Comparison of ENCODE assay signal across 19 cellular contexts in the genomic region with DNA sequence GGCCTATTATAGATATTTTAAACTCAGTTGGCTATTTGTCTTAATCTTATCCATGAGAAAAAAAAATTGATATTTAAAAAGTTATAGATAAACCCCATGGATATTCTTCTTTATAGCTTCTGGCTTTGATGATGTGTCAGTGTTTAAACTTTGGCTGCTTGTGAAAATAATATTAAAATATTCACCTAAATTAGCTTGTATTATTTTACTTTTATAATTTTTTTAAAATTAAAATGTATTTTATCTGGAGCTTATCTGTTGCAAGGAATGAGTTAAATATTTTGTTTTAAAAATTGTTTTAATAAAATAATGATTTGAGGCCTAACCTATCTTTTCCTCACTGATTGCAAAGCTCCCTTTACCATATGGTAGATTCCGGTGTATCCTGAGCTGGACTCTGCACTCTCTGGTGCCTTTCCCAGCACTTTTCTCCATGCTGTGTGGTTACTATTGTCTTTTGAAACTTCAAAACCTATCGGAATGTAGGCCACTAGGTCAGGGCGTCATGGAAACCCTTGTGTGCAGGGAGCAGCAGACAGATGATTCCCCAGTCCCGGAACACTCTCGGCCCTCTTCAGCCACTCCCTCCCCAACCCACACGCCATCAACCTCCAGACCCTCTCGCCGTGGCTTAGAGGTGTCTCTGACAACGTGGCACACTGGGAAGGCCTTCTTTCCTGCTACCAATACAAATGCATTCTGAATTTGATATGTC.
"Had no signal": no experiment of that assay in that cellular context is flagged by ENCODE, and none has a peak within 500 bp of the region (broad histone marks: within the 10 kb centered on the region; RNA-seq: fewer than 3 reads in every experiment).

No MANE protein-coding gene starts in this region.

- H3K27ac Mint-ChIP-seq: activated naive CD8-positive, alpha-beta T cell treated with anti-CD3 and anti-CD28 coated beads, Interleukin-2, amount 10 ng/mL, durations not matched to agents 7 days and 5 days; dendritic cell treated with granulocyte-macrophage colony-stimulating factor and Interleukin-4, amounts not matched to agents 40 ng/mL and 50 ng/mL, for 4 days; naive thymus-derived CD4-positive, alpha-beta T cell had no signal

- DNase-seq: activated CD4-positive, alpha-beta T cell treated with anti-CD3 and anti-CD28 coated beads, Interleukin-2, amount 50 U/mL, for 1 hour; activated naive CD4-positive, alpha-beta T cell; activated naive CD8-positive, alpha-beta T cell treated with anti-CD3 and anti-CD28 coated beads, Interleukin-2, amount 10 ng/mL, durations not matched to agents 7 days and 5 days; cerebellar nuclear complex; mammary epithelial cell; naive thymus-derived CD4-positive, alpha-beta T cell; stimulated activated CD4-positive, alpha-beta T cell treated with anti-CD3 and anti-CD28 coated beads, Interleukin-4, amount 100 ng/mL, for 4 hours; stimulated activated CD8-positive, alpha-beta memory T cell treated with anti-CD3 and anti-CD28 coated beads, Interleukin-4, amount 100 ng/mL, for 48 hours; stimulated activated naive CD4-positive, alpha-beta T cell treated with Interleukin-2 at 50 U/mL for 16 hours; substantia nigra had no signal

- H3K36me3 ChIP-seq: breast epithelium, gastroesophageal sphincter, right atrium auricular region had no signal

- H3K27ac ChIP-seq: breast epithelium, epithelial cell of prostate, gastroesophageal sphincter, right atrium auricular region had no signal

- H3K36me3 Mint-ChIP-seq: activated naive CD8-positive, alpha-beta T cell treated with anti-CD3 and anti-CD28 coated beads, Interleukin-2, amount 10 ng/mL, durations not matched to agents 7 days and 5 days; naive thymus-derived CD4-positive, alpha-beta T cell had no signal

- H3K27me3 ChIP-seq: breast epithelium, gastroesophageal sphincter, right atrium auricular region had no signal

- FAIRE-seq: islet of Langerhans, TTC549 had no signal

- H3K4me3 ChIP-seq: breast epithelium, gastroesophageal sphincter, right atrium auricular region, smooth muscle cell had no signal

- ATAC-seq: gastroesophageal sphincter; left lobe of liver; naive thymus-derived CD4-positive, alpha-beta T cell had no signal

- H3K9me3 ChIP-seq: breast epithelium, gastroesophageal sphincter, right atrium auricular region had no signal

- H3K9me3 Mint-ChIP-seq: activated naive CD8-positive, alpha-beta T cell treated with anti-CD3 and anti-CD28 coated beads, Interleukin-2, amount 10 ng/mL, durations not matched to agents 7 days and 5 days had no signal

- H3K4me1 Mint-ChIP-seq: activated naive CD8-positive, alpha-beta T cell treated with anti-CD3 and anti-CD28 coated beads, Interleukin-2, amount 10 ng/mL, durations not matched to agents 7 days and 5 days; naive thymus-derived CD4-positive, alpha-beta T cell had no signal

- H3K4me3 Mint-ChIP-seq: activated naive CD8-positive, alpha-beta T cell treated with anti-CD3 and anti-CD28 coated beads, Interleukin-2, amount 10 ng/mL, durations not matched to agents 7 days and 5 days; dendritic cell treated with granulocyte-macrophage colony-stimulating factor and Interleukin-4, amounts not matched to agents 40 ng/mL and 50 ng/mL, for 4 days; naive thymus-derived CD4-positive, alpha-beta T cell had no signal

- H3K4me2 ChIP-seq: smooth muscle cell had no signal

- H3K4me1 ChIP-seq: breast epithelium, gastroesophageal sphincter, right atrium auricular region had no signal

- H3K27me3 Mint-ChIP-seq: dendritic cell treated with granulocyte-macrophage colony-stimulating factor and Interleukin-4, amounts not matched to agents 40 ng/mL and 50 ng/mL, for 4 days; naive thymus-derived CD4-positive, alpha-beta T cell had no signal
